ENCODE assay signal across 9 cellular contexts in genomic region chr10:50992972-50993766, GRCh38.
DNase-seq lines count a peak whose midpoint lies in the region; ATAC-seq lines count a peak whose summit lies in the region.
"Had no signal": no experiment of that assay in that cellular context is flagged by ENCODE, and none has a peak within 500 bp of the region (broad histone marks: within the 10 kb centered on the region; RNA-seq: fewer than 3 reads in every experiment).

No MANE protein-coding gene starts in this region.

- no peaks in the 10 kb centered on the region for H3K27me3 ChIP-seq in adipocyte (replicated peaks; ENCODE audit: control insufficient read depth, insufficient read depth, low read length)

- DNase-seq in D341Med (ENCODE audit: low spot score), result peak; percentile 41
- DNase-seq in adipocyte (ENCODE audit: low read depth), result peak; percentile 92
- DNase-seq in hepatic stellate cell (ENCODE audit: low spot score), result peak; percentile 74
- peak; percentile 66 for DNase-seq in retina
- no peak for DNase-seq in T-helper 1 cell
- DNase-seq in NCI-H1092 treated with DMSO at 0.1 percent for 48 hours (lab: John Stamatoyannopoulos, UW), result no peak
- DNase-seq: activated CD8-positive, alpha-beta T cell treated with anti-CD3 and anti-CD28 coated beads, Interleukin-2, amount 10 ng/mL, durations not matched to agents 7 days and 5 days had no signal

- no peak for ATAC-seq in GM21423 (IDR thresholded peaks at IDR 0.05; ENCODE audit: unreplicated experiment)
- no peak for ATAC-seq in HG03039 (IDR thresholded peaks at IDR 0.05; ENCODE audit: unreplicated experiment)
- ATAC-seq: activated CD8-positive, alpha-beta T cell treated with anti-CD3 and anti-CD28 coated beads, Interleukin-2, amount 10 ng/mL, durations not matched to agents 7 days and 5 days had no signal

- H3K36me3 ChIP-seq in adipocyte (ENCODE audit: control insufficient read depth, insufficient read depth, low read length, severe bottlenecking), result no peaks in the 10 kb centered on the region

- H3K4me3 ChIP-seq in adipocyte (ENCODE audit: low read length), result peak overlapping the region; percentile 95

- H3K9ac ChIP-seq in adipocyte (ENCODE audit: low read length), result peak overlapping the region; percentile 94

- H3K4me1 ChIP-seq in adipocyte (ENCODE audit: control insufficient read depth, insufficient read depth, low read length), result peaks cover 42% of the 10 kb centered on the region

- H3K9me3 ChIP-seq in adipocyte (ENCODE audit: control insufficient read depth, low read length), result no peaks in the 10 kb centered on the region

Comparison
In these comparisons a context has a peak if more than half of its experiments do, and no peak if none do; other contexts are left out.
1. DNase-seq: peak in D341Med (single experiment), adipocyte (single experiment), hepatic stellate cell (single experiment) and retina (single experiment); none in T-helper 1 cell (0 of 5) and NCI-H1092 treated with DMSO at 0.1 percent for 48 hours (single experiment).